8 cellular contexts compared by ENCODE assay signal in the genomic region with DNA sequence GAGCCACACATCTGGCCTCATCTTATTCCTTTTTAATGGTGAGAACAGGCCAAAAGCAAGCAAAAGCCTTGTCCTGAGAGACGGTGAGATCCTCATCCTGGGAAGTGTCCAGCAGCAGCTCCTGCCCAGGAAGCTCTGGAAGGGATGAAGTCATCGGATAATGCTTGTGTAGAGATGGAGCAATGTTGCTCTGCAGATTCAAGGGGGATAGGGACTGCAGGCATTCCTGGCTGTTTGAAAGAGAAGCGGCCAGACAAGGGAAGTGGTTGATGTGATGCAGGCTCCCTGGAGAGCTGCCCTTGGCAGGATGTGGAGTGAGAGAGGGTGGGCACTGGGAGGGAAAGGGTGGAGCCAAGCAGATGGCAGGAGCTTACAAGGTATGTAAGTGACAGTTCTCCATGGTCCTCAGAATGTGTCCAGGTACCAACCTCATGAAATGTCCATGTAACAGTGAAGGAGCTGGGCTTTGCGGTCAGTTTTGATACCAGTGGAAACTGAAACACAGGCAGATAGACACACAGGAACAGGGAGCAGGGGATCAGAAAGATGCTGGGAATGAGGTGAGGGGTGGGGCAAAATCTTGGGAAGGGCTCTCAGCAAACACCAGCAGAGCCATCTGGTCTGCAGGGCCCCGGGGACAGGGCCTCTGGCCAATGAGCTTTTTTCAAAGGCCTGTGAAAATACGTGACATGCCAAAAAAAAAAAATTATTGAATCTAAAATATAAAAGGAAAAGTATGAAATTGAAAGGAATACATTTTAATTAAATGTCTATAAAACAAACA. TPM values are rescaled to one million over a fixed set of nuclear protein-coding genes. Genes with fewer than 3 reads are reported as not detected.
DNase-seq lines count a peak whose midpoint lies in the region; ATAC-seq and TF ChIP-seq lines count a peak whose summit lies in the region.

No MANE protein-coding gene starts in this region.

- peak overlapping the region; percentile 50 for H3K27ac ChIP-seq in colonic mucosa

- H3K9me3 ChIP-seq in colonic mucosa = no peaks in the 10 kb centered on the region

- no peaks in the 10 kb centered on the region for H3K36me3 ChIP-seq in colonic mucosa

- no peak overlapping the region for H3K27ac Mint-ChIP-seq in natural killer cell

- intact Hi-C loops in colonic mucosa (cut with DNase I) (loop anchor here (5.0 kb wide), 2 partner anchors 242 to 307 kb away; no protein-coding TSS in a partner anchor), natural killer cell (cut with micrococcal nuclease) (no loop called here)

- H3K27me3 Mint-ChIP-seq in natural killer cell (ENCODE audit: low read depth in 2 of 2) = peaks cover 0 to 5% of the 10 kb centered on the region in 2 donors

- DNase-seq in DMS153 treated with DMSO at 0.1 percent for 48 hours (lab: John Stamatoyannopoulos, UW; ENCODE audit: unreplicated experiment) (peak; percentile 20), NCI-H1694 (lab: John Stamatoyannopoulos, UW) (peak; percentile 54), colonic mucosa (peak; percentile 38), myocyte (ENCODE audit: low read depth) (peak; percentile 66), HPDE6-E6E7 (ENCODE audit: extremely low spot score) (no peak), natural killer cell (no peak), NCI-H748 treated with DMSO at 0.1 percent for 48 hours (lab: John Stamatoyannopoulos, UW) (no peak)

- H3K4me1 ChIP-seq in colonic mucosa = no peaks in the 10 kb centered on the region

- no peak for ATAC-seq in GM18873 (IDR thresholded peaks at IDR 0.05; ENCODE audit: low FRiP score, unreplicated experiment)
- no peak for ATAC-seq in natural killer cell

- H3K4me1 Mint-ChIP-seq in natural killer cell = peaks cover 0 to 7% of the 10 kb centered on the region in 2 donors

- no peaks in the 10 kb centered on the region for H3K36me3 Mint-ChIP-seq in natural killer cell

- H3K4me3 Mint-ChIP-seq in natural killer cell = no peak overlapping the region

- no peaks in the 10 kb centered on the region for H3K9me3 Mint-ChIP-seq in natural killer cell

- TF ChIP-seq CTCF in colonic mucosa (IDR thresholded peaks at IDR 0.05) (no peak), natural killer cell (IDR thresholded peaks at IDR 0.05) (no peak)

- no peak overlapping the region for H3K9ac ChIP-seq in colonic mucosa (ENCODE audit: low read depth in 2 of 2, low read length in 2 of 2)

- no peaks in the 10 kb centered on the region for H3K27me3 ChIP-seq in colonic mucosa

- no peak overlapping the region for H3K4me3 ChIP-seq in colonic mucosa

RNA-seq across cellular contexts. Expression of gene LACTB, which starts 32.2 kb away (rescaled TPM):
- total RNA-seq in colonic mucosa (10 to 100 TPM; 14.6 to 29.6 TPM), myocyte (22.3 and 27.5 TPM in 2 replicates), natural killer cell (10 to 100 TPM; 17.1 to 29.1 (median 26.4) TPM)
- polyA plus RNA-seq in myocyte (2012) = 21.4 TPM

RNA-seq across cellular contexts. Expression of gene TPM1, which starts 46.9 kb away (rescaled TPM):
- total RNA-seq in colonic mucosa (100 to 1,000 TPM; 423 to 769 TPM), myocyte (4,103 and 4,525 TPM in 2 replicates), natural killer cell (10 to 100 TPM; 21.5 to 33.0 (median 25.6) TPM)
- polyA plus RNA-seq in myocyte (2012) = 3,640 TPM

Comparison
In these comparisons a context has a peak if more than half of its experiments do, and no peak if none do; other contexts are left out.
1. DNase-seq: peak in DMS153 treated with DMSO at 0.1 percent for 48 hours (single experiment), NCI-H1694 (single experiment), colonic mucosa (single experiment) and myocyte (single experiment); none in HPDE6-E6E7 (single experiment), natural killer cell (single experiment) and NCI-H748 treated with DMSO at 0.1 percent for 48 hours (single experiment).
2. RNA of gene TPM1, which starts 46.9 kb away (total RNA-seq): 4,103 to 4,525 TPM in myocyte and 423 to 769 TPM in colonic mucosa; 21.5 to 33.0 TPM in natural killer cell; every median in the first group is over 10 times any median in the second.